In the genomic region with DNA sequence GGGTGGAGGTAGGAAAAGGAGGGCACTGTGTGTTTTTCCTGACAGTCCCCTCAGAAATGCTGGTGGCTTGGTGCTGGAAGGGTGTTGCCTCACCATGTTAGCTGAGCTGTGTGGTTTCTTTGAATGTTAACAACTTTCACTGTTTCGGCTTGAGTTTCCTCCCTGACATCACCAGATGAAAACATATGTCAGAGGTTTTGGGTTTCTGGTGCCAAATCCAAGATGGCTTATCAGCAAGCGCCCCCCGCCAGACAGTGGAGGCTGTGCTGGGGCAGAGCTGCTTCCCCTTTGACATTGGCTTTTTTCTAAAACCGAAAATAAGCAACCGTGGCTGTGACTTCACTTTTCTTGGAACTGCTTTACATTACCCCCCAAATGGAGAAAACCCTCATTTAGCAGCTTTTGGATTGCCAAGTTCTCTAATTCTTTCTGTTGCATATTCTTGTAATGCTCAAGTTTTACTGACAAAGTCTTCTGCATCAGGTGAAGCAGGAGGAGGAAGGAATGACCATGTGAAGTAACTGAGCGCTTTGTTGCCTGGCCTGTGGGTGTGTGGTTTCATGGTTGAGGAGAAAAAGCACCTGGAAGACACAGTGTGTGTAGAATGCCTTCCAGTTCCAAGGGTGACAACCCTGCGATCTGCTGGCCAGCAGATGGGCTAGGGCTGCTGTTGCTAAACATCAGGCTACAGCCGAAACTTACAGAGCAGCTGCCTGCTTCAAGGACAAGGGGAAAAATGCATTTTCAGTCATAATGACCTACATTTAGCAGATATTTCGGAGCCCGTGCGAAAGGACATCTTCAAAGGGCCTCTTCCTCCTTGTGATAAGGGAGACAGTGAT, we compare ENCODE assay signal across 9 cellular contexts. TPM values are rescaled to one million over a fixed set of nuclear protein-coding genes. Genes with fewer than 3 reads are reported as not detected.
DNase-seq lines count a peak whose midpoint lies in the region; ATAC-seq, FAIRE-seq and TF ChIP-seq lines count a peak whose summit lies in the region.
"Had no signal": no experiment of that assay in that cellular context is flagged by ENCODE, and none has a peak within 500 bp of the region (broad histone marks: within the 10 kb centered on the region; RNA-seq: fewer than 3 reads in every experiment).

No MANE protein-coding gene starts in this region.

- FAIRE-seq in frontal cortex (lab: Jason Lieb, UNC) = no peak

- CTCF ChIA-PET in GM10248 (lab: Yijun Ruan, JAX) (interaction anchor here (0.7 to 3.0 kb wide), 10 partner anchors 17 to 391 kb away, joined by 3 to 25 read pairs (median 3); partner anchors contain the start of gene SOCS1), HEK293 (lab: Yijun Ruan, JAX) (interaction anchor here (0.7 to 0.8 kb wide), 2 partner anchors 86 to 1446 kb away, joined by 3 read pairs; partner anchors contain the start of gene TNP2)

- H3K9me3 ChIP-seq in HEK293 (ENCODE audit: control insufficient read depth, insufficient read depth, low read depth, low read length) (no peaks in the 10 kb centered on the region), psoas muscle (no peaks in the 10 kb centered on the region)

- no peaks in the 10 kb centered on the region for H3K9me3 Mint-ChIP-seq in natural killer cell treated with Interleukin-12 subunit alpha and Interleukin-12 subunit beta and Interleukin-15 and Interleukin-18, amount 100 ng/mL, for 72 hours

- DNase-seq in GM10248 (ENCODE audit: extremely low spot score) (peak; percentile 76), NOMO-1 treated with dmso at 0.1 percent for 144 hours (lab: John Stamatoyannopoulos, UW; ENCODE audit: unreplicated experiment) (peak; percentile 56), psoas muscle (no peak), NCI-H446 treated with DMSO at 0.1 percent for 48 hours (lab: John Stamatoyannopoulos, UW) (no peak), frontal cortex (ENCODE audit: low spot score in 2 of 2) (no peak)
- DNase-seq in activated T-helper 9 cell treated with anti-CD3 and anti-CD28 coated beads, Interleukin-2, amount 50 U/mL, for 16 hours (ENCODE audit: low read depth) = peak; percentile 50
- DNase-seq in natural killer cell treated with Interleukin-12 subunit alpha and Interleukin-12 subunit beta and Interleukin-15 and Interleukin-18, amount 100 ng/mL, for 72 hours (ENCODE audit: low spot score) = peak; percentile 96

- H3K27me3 Mint-ChIP-seq in natural killer cell treated with Interleukin-12 subunit alpha and Interleukin-12 subunit beta and Interleukin-15 and Interleukin-18, amount 100 ng/mL, for 72 hours = peaks cover 12 to 22% of the 10 kb centered on the region in 2 donors

- 71 to 80% (median 74%) methylated on average over 11 of the region's 11 CpGs for WGBS in psoas muscle, 3 donors

- 0 out of 2 replicates have a peak, but pooled peaks cover 8% of the 10 kb centered on the region for H3K4me1 ChIP-seq in HEK293 (ENCODE audit: control insufficient read depth, insufficient read depth, low read length)
- H3K4me1 ChIP-seq in psoas muscle = peaks cover 6% of the 10 kb centered on the region

- H3K27ac Mint-ChIP-seq in natural killer cell treated with Interleukin-12 subunit alpha and Interleukin-12 subunit beta and Interleukin-15 and Interleukin-18, amount 100 ng/mL, for 72 hours = peak overlapping the region; percentile 88 to 94

- H3K4me3 Mint-ChIP-seq in natural killer cell treated with Interleukin-12 subunit alpha and Interleukin-12 subunit beta and Interleukin-15 and Interleukin-18, amount 100 ng/mL, for 72 hours = peak overlapping the region; percentile 80

- intact Hi-C loops in psoas muscle (cut with DNase I) = loop anchor here (5.0 to 10.0 kb wide), 2 partner anchors 98 to 390 kb away; partner anchors contain the start of gene SOCS1 (in 1 of the 2)

- peaks cover 12% of the 10 kb centered on the region for H3K36me3 Mint-ChIP-seq in natural killer cell treated with Interleukin-12 subunit alpha and Interleukin-12 subunit beta and Interleukin-15 and Interleukin-18, amount 100 ng/mL, for 72 hours

- peak; percentile 95 for ATAC-seq in natural killer cell treated with Interleukin-12 subunit alpha and Interleukin-12 subunit beta and Interleukin-15 and Interleukin-18, amount 100 ng/mL, for 72 hours
- no peak for ATAC-seq in psoas muscle

- H3K27me3 ChIP-seq in psoas muscle (ENCODE audit: insufficient read depth in 3 of 3, low read length in 2 of 3) = peaks cover 0 to under 1% (median 0%) of the 10 kb centered on the region in 3 donors

- H3K4me3 ChIP-seq in HEK293 (ENCODE audit: low read depth, low read length) (no peak overlapping the region), psoas muscle (no peak overlapping the region)
- H3K4me3 ChIP-seq: lung had no signal

- no peak overlapping the region for H3K27ac ChIP-seq in HEK293 (ENCODE audit: extremely low read depth, low read depth, low read length)
- H3K27ac ChIP-seq in psoas muscle = no peak overlapping the region

- peak; percentile 28 for TF ChIP-seq CTCF in GM10248 (IDR thresholded peaks at IDR 0.05; ENCODE audit: control extremely low read depth, extremely low read depth, low read depth, missing control alignments)
- TF ChIP-seq CTCF in HEK293 (tag by site-specific recombination; IDR thresholded peaks at IDR 0.05) = no peak
- no peak for TF ChIP-seq CTCF in psoas muscle (IDR thresholded peaks at IDR 0.05)

- H3K36me3 ChIP-seq in HEK293 (ENCODE audit: control insufficient read depth in 2 of 2, insufficient read depth in 1 of 2, low read length in 2 of 2) (peaks cover 10 to 13% of the 10 kb centered on the region in 2 experiments; a peak in 2 of 3 replicates), psoas muscle (ENCODE audit: insufficient read depth in 1 of 2, low read depth in 1 of 2) (no peaks in the 10 kb centered on the region)

- H3K4me1 Mint-ChIP-seq in natural killer cell treated with Interleukin-12 subunit alpha and Interleukin-12 subunit beta and Interleukin-15 and Interleukin-18, amount 100 ng/mL, for 72 hours (ENCODE audit: low read depth in 2 of 2) = peaks cover 48 to 49% of the 10 kb centered on the region in 2 donors

- POLR2A ChIA-PET in GM10248 (lab: Yijun Ruan, JAX) = interaction anchor here (0.6 to 2.8 kb wide), 3 partner anchors 9 to 390 kb away, joined by 3 to 21 read pairs (median 7); partner anchors contain the start of gene SOCS1
- POLR2A ChIA-PET in HEK293 (lab: Yijun Ruan, JAX) = interaction anchor here (1.5 kb wide), 1 partner anchor 99 kb away, joined by 10 read pairs; the partner anchor contains the start of gene SOCS1

TF ChIP-seq in HEK293, 187 proteins besides CTCF, POLR2A, EP300 and RAD21:
- TF ChIP-seq EGR2 (tag by site-specific recombination; IDR thresholded peaks at IDR 0.05; ENCODE audit: low read depth) (no peak), GLIS1 (tag by site-specific recombination; IDR thresholded peaks at IDR 0.05) (peak; percentile 53), ZNF600 (tag by site-specific recombination; IDR thresholded peaks at IDR 0.05) (peak; percentile 18; the same call in 1 of the 2 replicates), ZNF184 (tag by site-specific recombination; IDR thresholded peaks at IDR 0.05) (peak; percentile 67), OVOL3 (tag by site-specific recombination; IDR thresholded peaks at IDR 0.05) (no peak), PRDM1 (tag by site-specific recombination; IDR thresholded peaks at IDR 0.05) (peak; percentile 41), ZNF629 (tag by site-specific recombination; IDR thresholded peaks at IDR 0.05) (peak; percentile 76)

RNA-seq across cellular contexts. Expression of gene RMI2, which starts 9.7 kb away (rescaled TPM):
- total RNA-seq in natural killer cell treated with Interleukin-12 subunit alpha and Interleukin-12 subunit beta and Interleukin-15 and Interleukin-18, amount 100 ng/mL, for 72 hours = 10 to 100 TPM; 11.6 to 15.2 TPM
- total RNA-seq in psoas muscle (under 1 TPM in 2 of 4 donors, not detected in 2; 0.16 to 0.64 TPM), frontal cortex (4.5 TPM)
- polyA plus RNA-seq in psoas muscle = under 1 TPM; 0.11 to 0.35 (median 0.23) TPM

Comparison
In these comparisons a context has a peak if more than half of its experiments do, and no peak if none do; other contexts are left out.
1. DNase-seq: peak in GM10248 (single experiment), NOMO-1 treated with dmso at 0.1 percent for 144 hours (single experiment), activated T-helper 9 cell treated with anti-CD3 and anti-CD28 coated beads, Interleukin-2, amount 50 U/mL, for 16 hours (single experiment) and natural killer cell treated with Interleukin-12 subunit alpha and Interleukin-12 subunit beta and Interleukin-15 and Interleukin-18, amount 100 ng/mL, for 72 hours (single experiment); none in psoas muscle (0 of 2), NCI-H446 treated with DMSO at 0.1 percent for 48 hours (single experiment) and frontal cortex (0 of 2).
2. ATAC-seq: peak in natural killer cell treated with Interleukin-12 subunit alpha and Interleukin-12 subunit beta and Interleukin-15 and Interleukin-18, amount 100 ng/mL, for 72 hours (2 of 2); none in psoas muscle (0 of 4).